Comparison of ENCODE assay signal across 16 cellular contexts in the genomic region with DNA sequence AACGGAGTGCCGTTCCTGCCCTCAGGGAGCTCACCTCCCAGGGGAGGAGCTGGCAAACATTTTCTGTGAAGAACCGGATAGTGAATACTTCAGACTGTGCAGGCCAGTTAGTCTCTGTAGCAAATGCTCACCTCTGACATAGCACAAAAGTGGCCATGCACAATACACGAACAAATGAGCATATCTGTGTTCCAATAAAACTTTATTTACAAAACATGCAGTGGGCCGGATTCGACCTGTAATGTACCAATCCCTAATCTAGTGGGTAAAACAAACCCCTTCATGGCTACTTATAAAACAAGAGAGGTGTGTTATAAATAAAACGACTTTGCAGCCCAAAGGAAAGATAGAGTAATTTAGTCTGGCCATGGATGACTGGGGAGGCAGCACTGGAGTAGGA. TPM values are rescaled to one million over a fixed set of nuclear protein-coding genes. Genes with fewer than 3 reads are reported as not detected.
DNase-seq lines count a peak whose midpoint lies in the region; ATAC-seq and TF ChIP-seq lines count a peak whose summit lies in the region.
"Had no signal": no experiment of that assay in that cellular context is flagged by ENCODE, and none has a peak within 500 bp of the region (broad histone marks: within the 10 kb centered on the region; RNA-seq: fewer than 3 reads in every experiment).

No MANE protein-coding gene starts in this region.

- BruUV-seq in Panc1 (replicated peaks; lab: Mats Ljungman, UMichigan): no TSS peak

- H3K18ac ChIP-seq in mesenchymal stem cell (ENCODE audit: low read depth in 1 of 2, low read length in 2 of 2): peak overlapping the region; percentile 4 to 24

- no peak overlapping the region for H2AFZ ChIP-seq in mesenchymal stem cell (ENCODE audit: low read depth, low read length)

- TF ChIP-seq CTCF in AG04450 (IDR thresholded peaks at IDR 0.05; ENCODE audit: low read depth, low read length) (no peak), Panc1 (IDR thresholded peaks at IDR 0.05) (no peak), stomach (IDR thresholded peaks at IDR 0.05) (no peak)

- H4K8ac ChIP-seq in mesenchymal stem cell (ENCODE audit: low read length): no peak overlapping the region

- CTCF ChIA-PET in AG04450 (lab: Charles Lee) (interaction anchor here (0.6 to 1.6 kb wide), 2 partner anchors 14 to 16 kb away, joined by 3 read pairs; no protein-coding TSS in a partner anchor), Panc1 (lab: Charles Lee) (no interaction called here)
- CTCF ChIA-PET in CD8-positive, alpha-beta memory T cell (lab: Charles Lee): no interaction called here

- H3K4me1 ChIP-seq in Panc1 (ENCODE audit: control insufficient read depth, insufficient read depth, low read length): peaks cover 72% of the 10 kb centered on the region
- peaks cover 13% of the 10 kb centered on the region for H3K4me1 ChIP-seq in mesenchymal stem cell (ENCODE audit: control insufficient read depth, insufficient read depth, low read depth, low read length)
- H3K4me1 ChIP-seq in stomach: peaks cover 8 to 78% (median 29%) of the 10 kb centered on the region in 4 donors
- no peaks in the 10 kb centered on the region for H3K4me1 ChIP-seq in CD8-positive, alpha-beta memory T cell (ENCODE audit: insufficient read depth, low read length)

- no peaks in the 10 kb centered on the region; the same call in 1 of the 2 replicates for H3K9me3 ChIP-seq in AG04450 (ENCODE audit: control insufficient read depth, insufficient read depth, low read length)
- no peaks in the 10 kb centered on the region for H3K9me3 ChIP-seq in Panc1 (ENCODE audit: control insufficient read depth, insufficient read depth, low read depth, low read length)
- H3K9me3 ChIP-seq in mesenchymal stem cell (ENCODE audit: control insufficient read depth, low read length): no peaks in the 10 kb centered on the region
- H3K9me3 ChIP-seq in stomach: no peaks in the 10 kb centered on the region
- no peaks in the 10 kb centered on the region for H3K9me3 ChIP-seq in CD8-positive, alpha-beta memory T cell (ENCODE audit: low read length)

- peak overlapping the region; percentile 7 to 84 for H2BK12ac ChIP-seq in mesenchymal stem cell (ENCODE audit: low read length in 2 of 2)

- H3K4me3 Mint-ChIP-seq in CD8-positive, alpha-beta memory T cell: no peak overlapping the region
- H3K4me3 Mint-ChIP-seq: B cell; CD4-positive, CD25-positive, alpha-beta regulatory T cell had no signal

- WGBS in mesenchymal stem cell: 91% methylated on average over 7 of the region's 7 CpGs
- 87 to 93% (median 89%) methylated on average over 7 of the region's 7 CpGs for WGBS in stomach, 5 donors

- peak overlapping the region; percentile 12 for H2BK15ac ChIP-seq in mesenchymal stem cell (ENCODE audit: low read depth, poor library complexity, severe bottlenecking)

- no peaks in the 10 kb centered on the region for H3K36me3 Mint-ChIP-seq in CD8-positive, alpha-beta memory T cell
- H3K36me3 Mint-ChIP-seq: CD4-positive, CD25-positive, alpha-beta regulatory T cell had no signal

- no peak for TF ChIP-seq POLR2A in stomach (IDR thresholded peaks at IDR 0.05)

- peaks cover 0 to 1% of the 10 kb centered on the region in 2 donors for H3K27me3 Mint-ChIP-seq in CD8-positive, alpha-beta memory T cell
- H3K27me3 Mint-ChIP-seq: B cell; CD4-positive, CD25-positive, alpha-beta regulatory T cell had no signal

- DNase-seq in AG04450 (ENCODE audit: low read depth, low spot score): no peak
- no peak for DNase-seq in Panc1 (ENCODE audit: low read depth, low spot score)
- no peak for DNase-seq in mesenchymal stem cell
- DNase-seq in stomach: no peak
- DNase-seq in inferior parietal cortex (ENCODE audit: extremely low spot score): no peak
- no peak for DNase-seq in CD8-positive, alpha-beta memory T cell
- DNase-seq: 8988T; CD4-positive, CD25-positive, alpha-beta regulatory T cell; DMS79; MV-4-11; NCI-H1694 treated with DMSO at 0.1 percent for 48 hours; Right ventricle myocardium superior had no signal

- H3K4me2 ChIP-seq in mesenchymal stem cell (ENCODE audit: low read length, poor library complexity, severe bottlenecking): no peak overlapping the region
- H3K4me2 ChIP-seq: KMS-11 had no signal

- H3K27ac ChIP-seq in AG04450 (ENCODE audit: low read depth, low read length): peak overlapping the region; percentile 93
- peak overlapping the region; percentile 55 for H3K27ac ChIP-seq in Panc1 (ENCODE audit: low read length)
- H3K27ac ChIP-seq in mesenchymal stem cell (ENCODE audit: low read length, poor library complexity, severe bottlenecking): no peak overlapping the region
- H3K27ac ChIP-seq in stomach: peak overlapping the region in 3 of 5 donors; percentile 59 to 85 (median 76)
- no peak overlapping the region for H3K27ac ChIP-seq in CD8-positive, alpha-beta memory T cell (ENCODE audit: low read depth, low read length)
- H3K27ac ChIP-seq: KMS-11 had no signal

- H3K27me3 ChIP-seq in AG04450 (ENCODE audit: control insufficient read depth, insufficient read depth, low read length) (no peaks in the 10 kb centered on the region), Panc1 (ENCODE audit: control insufficient read depth, insufficient read depth, low read length) (no peaks in the 10 kb centered on the region), mesenchymal stem cell (ENCODE audit: control insufficient read depth in 1 of 2, insufficient read depth in 1 of 2, low read length in 2 of 2) (no peaks in the 10 kb centered on the region), stomach (no peaks in the 10 kb centered on the region)
- no peaks in the 10 kb centered on the region for H3K27me3 ChIP-seq in CD8-positive, alpha-beta memory T cell (ENCODE audit: insufficient read depth, low read length, poor library complexity, severe bottlenecking)

- H3K79me1 ChIP-seq in mesenchymal stem cell (replicated peaks; ENCODE audit: low read length, poor library complexity, severe bottlenecking): peaks cover 27% of the 10 kb centered on the region

- H3K27ac Mint-ChIP-seq in CD8-positive, alpha-beta memory T cell: no peak overlapping the region
- H3K27ac Mint-ChIP-seq: B cell; CD4-positive, CD25-positive, alpha-beta regulatory T cell had no signal

- no peaks in the 10 kb centered on the region for H3K9me3 Mint-ChIP-seq in CD8-positive, alpha-beta memory T cell

- H3K4ac ChIP-seq in mesenchymal stem cell (ENCODE audit: low read depth in 1 of 2, low read length in 2 of 2): peak overlapping the region; percentile 55 to 62

- H2AK5ac ChIP-seq in mesenchymal stem cell (ENCODE audit: low read length, severe bottlenecking): no peak overlapping the region

- intact Hi-C loops in Panc1 (cut with micrococcal nuclease; ENCODE audit: unreplicated experiment): no loop called here
- intact Hi-C loops in stomach (cut with DNase I; ENCODE audit: low total_unique reads): no loop called here

- H3K36me3 ChIP-seq in Panc1 (ENCODE audit: control insufficient read depth, insufficient read depth, low read length) (no peaks in the 10 kb centered on the region), mesenchymal stem cell (ENCODE audit: control insufficient read depth in 1 of 2, insufficient read depth in 2 of 2, low read depth in 1 of 2, low read length in 2 of 2) (no peaks in the 10 kb centered on the region), stomach (no peaks in the 10 kb centered on the region)
- no peaks in the 10 kb centered on the region for H3K36me3 ChIP-seq in CD8-positive, alpha-beta memory T cell (ENCODE audit: insufficient read depth, low read length)

- no peak overlapping the region for H2BK120ac ChIP-seq in mesenchymal stem cell (ENCODE audit: low read depth, low read length)

- no peak overlapping the region for H3K23ac ChIP-seq in mesenchymal stem cell (ENCODE audit: low read length in 2 of 2)

- no peak for TF ChIP-seq EP300 in stomach (IDR thresholded peaks at IDR 0.05)

- H3K9ac ChIP-seq in mesenchymal stem cell (ENCODE audit: low read length): no peak overlapping the region
- H3K9ac ChIP-seq: KMS-11 had no signal

- ATAC-seq in Panc1 (no peak), HG03159 (IDR thresholded peaks at IDR 0.05; ENCODE audit: unreplicated experiment) (no peak), GM18861 (IDR thresholded peaks at IDR 0.05; ENCODE audit: unreplicated experiment) (no peak)

- POLR2A ChIA-PET in AG04450 (lab: Yijun Ruan, JAX) (no interaction called here), Panc1 (lab: Charles Lee) (no interaction called here)
- POLR2A ChIA-PET in CD8-positive, alpha-beta memory T cell (lab: Charles Lee): no interaction called here

- H3K4me3 ChIP-seq in AG04450 (ENCODE audit: low read depth, low read length) (no peak overlapping the region), Panc1 (ENCODE audit: low read depth in 2 of 2, low read length in 2 of 2) (no peak overlapping the region), mesenchymal stem cell (ENCODE audit: insufficient read depth in 1 of 2, low read depth in 1 of 2, low read length in 2 of 2) (no peak overlapping the region), stomach (no peak overlapping the region)
- H3K4me3 ChIP-seq in CD8-positive, alpha-beta memory T cell (ENCODE audit: low read length): no peak overlapping the region

- no peak overlapping the region for H4K91ac ChIP-seq in mesenchymal stem cell (ENCODE audit: low read length)

- peaks cover 0 to 1% (median 0%) of the 10 kb centered on the region in 3 donors for H3K4me1 Mint-ChIP-seq in CD8-positive, alpha-beta memory T cell
- H3K4me1 Mint-ChIP-seq: B cell; CD4-positive, CD25-positive, alpha-beta regulatory T cell had no signal

- H3K14ac ChIP-seq in mesenchymal stem cell (ENCODE audit: low read length in 2 of 2): no peak overlapping the region

- in situ Hi-C loops in Panc1 (cut with HindIII; ENCODE audit: low pct_unique_long_range_greater_than_20kb, low sequenced_read_pairs): no loop called here

- H2BK5ac ChIP-seq in mesenchymal stem cell (ENCODE audit: low read depth, low read length, poor library complexity, severe bottlenecking): no peak overlapping the region

RNA-seq across cellular contexts. Expression of gene KCNMA1, which starts 48.7 kb away (rescaled TPM):
- polyA plus RNA-seq in AG04450 (2011; rRNA removed) (58.8 and 60.0 TPM in 2 replicates), stomach (10 to 100 TPM in 1 of 3 donors, 1 to 10 TPM in 1, under 1 TPM in 1; 0.92 to 26.0 (median 2.8) TPM)
- 120 and 127 TPM in 2 replicates for polyA minus RNA-seq in AG04450 (2011; rRNA and poly(A)+ RNA removed)
- total RNA-seq in Panc1 (2021; ENCODE audit: unreplicated experiment) (91.9 TPM), stomach (100 to 1,000 TPM in 2 of 5 donors, 10 to 100 TPM in 3; 41.4 to 155 (median 76.9) TPM)
- 75.5 TPM for polyA plus RNA-seq in Panc1 (2012; ENCODE audit: insufficient read length)
- 21.9 TPM for polyA plus RNA-seq in mesenchymal stem cell (2013, experiment 1 of 2)
- polyA plus RNA-seq in mesenchymal stem cell (2013, experiment 2 of 2): 21.7 TPM
- total RNA-seq in CD8-positive, alpha-beta memory T cell: under 1 TPM; 0.20 to 0.31 TPM
- polyA plus RNA-seq in CD8-positive, alpha-beta memory T cell: not detected
- total RNA-seq: CD4-positive, CD25-positive, alpha-beta regulatory T cell had no signal
- polyA plus RNA-seq: CD4-positive, CD25-positive, alpha-beta regulatory T cell had no signal

Comparison
In these comparisons a context has a peak if more than half of its experiments do, and no peak if none do; other contexts are left out.
1. H3K27ac ChIP-seq: peak in AG04450 (single experiment), Panc1 (single experiment) and stomach (3 of 5); none in mesenchymal stem cell (single experiment) and CD8-positive, alpha-beta memory T cell (single experiment).
2. RNA of gene KCNMA1, which starts 48.7 kb away (total RNA-seq): 91.9 TPM in Panc1 (single experiment) and 41.4 to 155 TPM in stomach; 0.20 to 0.31 TPM in CD8-positive, alpha-beta memory T cell; every median in the first group is over 10 times any median in the second.